ENCODE assay signal across 27 cellular contexts in genomic region chr5:154896562-154896919, GRCh38.
"Had no signal": no experiment of that assay in that cellular context is flagged by ENCODE, and none has a peak within 500 bp of the region (broad histone marks: within the 10 kb centered on the region; RNA-seq: fewer than 3 reads in every experiment).

No MANE protein-coding gene starts in this region.

- H3K9me3 Mint-ChIP-seq: dendritic cell treated with granulocyte-macrophage colony-stimulating factor and Interleukin-4, amounts not matched to agents 40 ng/mL and 50 ng/mL, for 4 days; immature natural killer cell; naive thymus-derived CD8-positive, alpha-beta T cell; stimulated activated naive B cell treated with anti-CD40 and anti-IgM and Interleukin-4, amounts not matched to agents 10 μg/mL and 1 μg/mL and 100 μg/mL, for 72 hours; stimulated activated naive CD8-positive, alpha-beta T cell treated with anti-CD3 and anti-CD28 coated beads, Interleukin-15, Interleukin-2, amounts not matched to agents 100 ng/mL and 50 ng/mL, for 24 hours had no signal

- H3K36me3 ChIP-seq: ovary had no signal

- H3K4me3 Mint-ChIP-seq: dendritic cell treated with granulocyte-macrophage colony-stimulating factor and Interleukin-4, amounts not matched to agents 40 ng/mL and 50 ng/mL, for 4 days; immature natural killer cell; naive thymus-derived CD8-positive, alpha-beta T cell; stimulated activated naive B cell treated with anti-CD40 and anti-IgM and Interleukin-4, amounts not matched to agents 10 μg/mL and 1 μg/mL and 100 μg/mL, for 72 hours; stimulated activated naive CD8-positive, alpha-beta T cell treated with anti-CD3 and anti-CD28 coated beads, Interleukin-15, Interleukin-2, amounts not matched to agents 100 ng/mL and 50 ng/mL, for 24 hours had no signal

- H3K4me1 Mint-ChIP-seq: immature natural killer cell; naive thymus-derived CD8-positive, alpha-beta T cell; stimulated activated naive B cell treated with anti-CD40 and anti-IgM and Interleukin-4, amounts not matched to agents 10 μg/mL and 1 μg/mL and 100 μg/mL, for 72 hours had no signal

- H3K27ac ChIP-seq: colonic mucosa, esophagus muscularis mucosa, foreskin keratinocyte, gastroesophageal sphincter, ovary, psoas muscle, sigmoid colon, thyroid gland, vagina had no signal

- H3K27me3 ChIP-seq: colonic mucosa, esophagus muscularis mucosa, foreskin keratinocyte, gastroesophageal sphincter, ovary, sigmoid colon, spleen, thyroid gland, vagina had no signal

- FAIRE-seq: endothelial cell of umbilical vein had no signal

- DNase-seq: colonic mucosa; effector CD8-positive, alpha-beta T cell; foreskin keratinocyte; hypothalamus; immature natural killer cell; islet precursor cell; kidney glomerular epithelial cell; mesendoderm; midbrain; naive thymus-derived CD8-positive, alpha-beta T cell; occipital lobe; ovary; posterior cingulate gyrus; psoas muscle; right cardiac atrium; sigmoid colon; spleen; stimulated activated CD4-positive, alpha-beta T cell treated with anti-CD3 and anti-CD28 coated beads, Interleukin-4, amount 100 ng/mL, for 4 hours; stimulated activated naive B cell treated with anti-CD40 and anti-IgM and Interleukin-4, amounts not matched to agents 10 μg/mL and 1 μg/mL and 100 μg/mL, for 72 hours; thyroid gland had no signal

- H3K9me3 ChIP-seq: colonic mucosa, esophagus muscularis mucosa, gastroesophageal sphincter, ovary, psoas muscle, sigmoid colon, spleen, thyroid gland, vagina had no signal

- ATAC-seq: foreskin keratinocyte; gastroesophageal sphincter; left lobe of liver; naive thymus-derived CD8-positive, alpha-beta T cell; psoas muscle; right cardiac atrium; stimulated activated naive B cell treated with anti-CD40 and anti-IgM and Interleukin-4, amounts not matched to agents 10 μg/mL and 1 μg/mL and 100 μg/mL, for 72 hours had no signal

- H3K27ac Mint-ChIP-seq: dendritic cell treated with granulocyte-macrophage colony-stimulating factor and Interleukin-4, amounts not matched to agents 40 ng/mL and 50 ng/mL, for 4 days; stimulated activated naive B cell treated with anti-CD40 and anti-IgM and Interleukin-4, amounts not matched to agents 10 μg/mL and 1 μg/mL and 100 μg/mL, for 72 hours; stimulated activated naive CD8-positive, alpha-beta T cell treated with anti-CD3 and anti-CD28 coated beads, Interleukin-15, Interleukin-2, amounts not matched to agents 100 ng/mL and 50 ng/mL, for 24 hours had no signal

- H3K4me3 ChIP-seq: colonic mucosa, esophagus muscularis mucosa, gastroesophageal sphincter, ovary, psoas muscle, sigmoid colon, thyroid gland, vagina had no signal

- H3K27me3 Mint-ChIP-seq: dendritic cell treated with granulocyte-macrophage colony-stimulating factor and Interleukin-4, amounts not matched to agents 40 ng/mL and 50 ng/mL, for 4 days; naive thymus-derived CD8-positive, alpha-beta T cell; stimulated activated naive B cell treated with anti-CD40 and anti-IgM and Interleukin-4, amounts not matched to agents 10 μg/mL and 1 μg/mL and 100 μg/mL, for 72 hours; stimulated activated naive CD8-positive, alpha-beta T cell treated with anti-CD3 and anti-CD28 coated beads, Interleukin-15, Interleukin-2, amounts not matched to agents 100 ng/mL and 50 ng/mL, for 24 hours had no signal

- H3K4me1 ChIP-seq: colonic mucosa, esophagus muscularis mucosa, foreskin keratinocyte, psoas muscle, sigmoid colon, spleen, thyroid gland had no signal
